In genomic region chrX:64976673-64977040, GRCh38 we compare ENCODE assay signal across 1 cellular context.
TF ChIP-seq lines count a peak whose summit lies in the region.

No MANE protein-coding gene starts in this region.

TF ChIP-seq in K562, 482 proteins besides CTCF, POLR2A, EP300 and RAD21 (continued from another document):
- TF ChIP-seq MNT (conservative IDR thresholded peaks at IDR 0.05) (no peak), RAD51 (IDR thresholded peaks at IDR 0.05; ENCODE audit: borderline replicate concordance, low read depth) (no peak), KLF1 (tag; IDR thresholded peaks at IDR 0.05) (no peak), ELF2 (CRISPR knock-in tag; IDR thresholded peaks at IDR 0.05) (no peak), BRF2 (IDR thresholded peaks at IDR 0.05; ENCODE audit: borderline replicate concordance, insufficient read depth, insufficient read length) (no peak), ZNF280B (CRISPR knock-in tag; IDR thresholded peaks at IDR 0.05) (no peak), RNF219 (CRISPR knock-in tag; IDR thresholded peaks at IDR 0.05) (no peak), IFI16 (CRISPR knock-in tag; IDR thresholded peaks at IDR 0.05) (no peak), NFRKB (IDR thresholded peaks at IDR 0.05; ENCODE audit: low read depth) (no peak)
TF ChIP-seq in K562: peak in this region for 0.
